16 cellular contexts compared by ENCODE assay signal in the genomic region with DNA sequence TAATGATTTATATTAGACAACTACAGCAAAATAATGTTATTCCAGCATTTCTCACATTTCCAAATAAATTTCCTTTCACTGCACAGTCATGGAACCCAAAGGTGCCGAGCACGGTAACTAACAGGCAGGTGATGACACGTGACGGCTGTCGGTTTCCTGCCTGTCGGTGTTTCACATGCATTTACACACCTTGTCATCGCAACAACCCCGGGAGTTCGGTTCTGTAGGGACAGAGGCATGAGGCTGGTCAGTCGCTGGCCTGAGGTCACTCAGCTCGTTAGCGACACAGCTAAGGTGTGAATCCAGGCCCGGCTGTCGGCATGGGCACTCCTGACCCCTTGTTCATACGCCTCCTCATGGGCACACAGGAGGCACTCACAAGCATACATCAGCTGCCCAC. TPM values are rescaled to one million over a fixed set of nuclear protein-coding genes. Genes with fewer than 3 reads are reported as not detected.
DNase-seq lines count a peak whose midpoint lies in the region; ATAC-seq, FAIRE-seq and TF ChIP-seq lines count a peak whose summit lies in the region.
"Had no signal": no experiment of that assay in that cellular context is flagged by ENCODE, and none has a peak within 500 bp of the region (broad histone marks: within the 10 kb centered on the region; RNA-seq: fewer than 3 reads in every experiment).

No MANE protein-coding gene starts in this region.

- no peak overlapping the region for H2AFZ ChIP-seq in GM12878 (ENCODE audit: control insufficient read depth, low read depth, low read length)

- RAD21 ChIA-PET in GM12878 (lab: Charles Lee; ENCODE audit: unreplicated experiment): no interaction called here

- TF ChIP-seq EP300 in GM12878 (IDR thresholded peaks at IDR 0.05; ENCODE audit: borderline replicate concordance in 1 of 2, control insufficient read depth in 1 of 2, low read depth in 2 of 2, low read length in 2 of 2): no peak

- TF ChIP-seq CTCF in left ventricle myocardium inferior (IDR thresholded peaks at IDR 0.05; ENCODE audit: borderline replicate concordance) (no peak), GM12878 (IDR thresholded peaks at IDR 0.05 in 2 of 3, conservative IDR thresholded peaks at IDR 0.05 in 1 of 3; ENCODE audit: control insufficient read depth in 2 of 3, extremely low read depth in 1 of 3, insufficient read depth in 1 of 3, low read depth in 3 of 3, low read length in 3 of 3) (no peak), GM13976 (IDR thresholded peaks at IDR 0.05; ENCODE audit: borderline replicate concordance, control extremely low read depth, extremely low read depth, insufficient read depth, missing control alignments) (no peak)

- no peak overlapping the region for H3K4me3 ChIP-seq in left ventricle myocardium inferior
- no peak overlapping the region for H3K4me3 ChIP-seq in GM12878
- H3K4me3 ChIP-seq: HAP-1 had no signal

- H3K9me3 ChIP-seq in left ventricle myocardium inferior (replicated peaks): no peaks in the 10 kb centered on the region
- H3K9me3 ChIP-seq in GM12878 (replicated peaks; ENCODE audit: control insufficient read depth, insufficient read depth, low read length): no peaks in the 10 kb centered on the region
- H3K9me3 ChIP-seq: HAP-1 had no signal

- FAIRE-seq in GM12878 (lab: Jason Lieb, UNC): no peak
- FAIRE-seq: GM12891, GM19239, H1 had no signal

- CTCF ChIA-PET in GM12878 (lab: Yijun Ruan, JAX): no interaction called here

- peaks cover 81% of the 10 kb centered on the region for H3K4me1 ChIP-seq in left ventricle myocardium inferior
- H3K4me1 ChIP-seq in GM12878 (ENCODE audit: control insufficient read depth, insufficient read depth, low read length): no peaks in the 10 kb centered on the region
- H3K4me1 ChIP-seq: HAP-1 had no signal

- SMC1A ChIA-PET in GM12878 (lab: Charles Lee; ENCODE audit: uncharacterized antibody, unreplicated experiment): no interaction called here

- BruUV-seq in GM12878 (replicated peaks; lab: Mats Ljungman, UMichigan): no TSS peak

- POLR2A ChIA-PET in GM12878 (lab: Charles Lee): no interaction called here

- H3K27ac ChIP-seq in left ventricle myocardium inferior (replicated peaks) (peak overlapping the region; percentile 93), GM12878 (ENCODE audit: control insufficient read depth, insufficient read depth) (no peak overlapping the region)

- no peak overlapping the region for H3K4me2 ChIP-seq in GM12878 (ENCODE audit: control insufficient read depth, insufficient read depth)

- DNase-seq in left ventricle myocardium inferior (no peak), left ventricle myocardium superior (no peak), GM12878 (ENCODE audit: low read depth, low spot score) (no peak), posterior vena cava (ENCODE audit: low spot score) (peak; percentile 65), GM13976 (ENCODE audit: low spot score) (no peak), NOMO-1 (lab: John Stamatoyannopoulos, UW; ENCODE audit: unreplicated experiment in 2 of 2) (no peak)
- DNase-seq: C1 segment of cervical spinal cord; Calu3; CD4-positive, alpha-beta T cell; DMS 273 treated with DMSO at 0.1 percent for 48 hours; DMS79 had no signal

- ATAC-seq in left ventricle myocardium superior (no peak), GM12878 (no peak), GM18858 (IDR thresholded peaks at IDR 0.05; ENCODE audit: unreplicated experiment) (no peak)

- H3K27me3 ChIP-seq in left ventricle myocardium inferior (ENCODE audit: low read depth) (no peaks in the 10 kb centered on the region), GM12878 (replicated peaks in 1 of 2; ENCODE audit: control insufficient read depth in 2 of 2, insufficient read depth in 2 of 2, low read length in 1 of 2) (no peaks in the 10 kb centered on the region)

- in situ Hi-C loops in GM12878 (cut with MboI) (no loop called here), GM13976 (cut with MboI; ENCODE audit: low sequenced_read_pairs, unreplicated experiment) (no loop called here)

- H3K9ac ChIP-seq in GM12878 (ENCODE audit: control insufficient read depth, insufficient read depth, low read length): no peak overlapping the region

- H4K20me1 ChIP-seq in GM12878 (ENCODE audit: control insufficient read depth, insufficient read depth): no peaks in the 10 kb centered on the region

- intact Hi-C loops in left ventricle myocardium inferior (cut with micrococcal nuclease): no loop called here
- intact Hi-C loops in left ventricle myocardium superior (cut with micrococcal nuclease): no loop called here
- intact Hi-C loops in GM12878 (cut with micrococcal nuclease; ENCODE audit: unreplicated experiment): no loop called here
- intact Hi-C loops in posterior vena cava (cut with DNase I): no loop called here

- no peaks in the 10 kb centered on the region for H3K79me2 ChIP-seq in GM12878 (ENCODE audit: control insufficient read depth, insufficient read depth, low read length)

- no peak for TF ChIP-seq POLR2A in GM12878 (IDR thresholded peaks at IDR 0.05; ENCODE audit: low read depth, low read length)

- H3K36me3 ChIP-seq in left ventricle myocardium inferior (peaks cover 21% of the 10 kb centered on the region), GM12878 (ENCODE audit: control insufficient read depth in 2 of 2, insufficient read depth in 2 of 2, low read length in 1 of 2) (no peaks in the 10 kb centered on the region)
- H3K36me3 ChIP-seq: HAP-1 had no signal

- 74% methylated on average over 15 of the region's 15 CpGs for WGBS in GM12878 (ENCODE audit: insufficient coverage, insufficient replicate concordance, low lambda C conversion rate, missing lambda C conversion rate)

- TF ChIP-seq RAD21 in GM12878 (IDR thresholded peaks at IDR 0.05; ENCODE audit: insufficient read depth, low read depth, low read length): no peak

TF ChIP-seq in GM12878, 131 proteins besides CTCF, POLR2A, EP300 and RAD21 (continues in another document):
- no peak for TF ChIP-seq CBX3 (IDR thresholded peaks at IDR 0.05; ENCODE audit: borderline replicate concordance, low read depth)

RNA-seq across cellular contexts. Expression of a gene that starts 9.9 kb away (rescaled TPM):
- 10.0 TPM for total RNA-seq in left ventricle myocardium inferior
- 11.6 TPM for total RNA-seq in left ventricle myocardium superior
- total RNA-seq in GM12878 (2013; cell fraction: nucleolus; rRNA removed): 2.8 and 4.9 TPM in 2 replicates
- 6.6 and 7.0 TPM in 2 replicates for total RNA-seq in GM12878 (2014; rRNA removed)
- total RNA-seq in GM12878 (2014; rRNA removed; fragmentation: Illumina TruSeq; extraction: Trizol): 4.7 and 5.3 TPM in 2 replicates
- 5.1 and 6.3 TPM in 2 replicates for total RNA-seq in GM12878 (2021)
- 2.8 TPM for polyA plus RNA-seq in GM12878 (2011; ENCODE audit: low read depth)
- polyA plus RNA-seq in GM12878 (2011; rRNA removed): 3.9 and 4.5 TPM in 2 replicates
- 7.1 and 8.4 TPM in 2 replicates for polyA plus RNA-seq in GM12878 (2011; cell fraction: cytosol; rRNA removed)
- polyA plus RNA-seq in GM12878 (2011; cell fraction: nucleus; rRNA removed): 3.3 and 5.9 TPM in 2 replicates
- 6.4 and 7.2 TPM in 2 replicates for polyA plus RNA-seq in GM12878 (2012)
- 3.5 and 8.0 TPM in 2 replicates for polyA plus RNA-seq in GM12878 (2014; fragmentation: Illumina TruSeq; extraction: Trizol)
- polyA plus RNA-seq in GM12878 (2014; fragmentation: Nextera tagmentation; extraction: Ambion mirVana): under 1 TPM in 1 of 2 experiments, not detected in 1; 0.35 TPM
- polyA plus RNA-seq in GM12878 (2014; rRNA removed): 8.5 and 8.9 TPM in 2 replicates
- polyA plus RNA-seq in GM12878 (2016; fragmentation: Nextera tagmentation; extraction: Ambion mirVana): 1 to 10 TPM; 6.3 to 7.8 TPM
- polyA minus RNA-seq in GM12878 (2011; rRNA and poly(A)+ RNA removed): 3.1 and 4.8 TPM in 2 replicates
- polyA minus RNA-seq in GM12878 (2011; cell fraction: cytosol; rRNA and poly(A)+ RNA removed): 1.6 and 1.8 TPM in 2 replicates
- 0.97 and 1.7 TPM in 2 replicates for polyA minus RNA-seq in GM12878 (2011; cell fraction: nucleus; rRNA and poly(A)+ RNA removed)
- total RNA-seq in posterior vena cava: 1 to 10 TPM; 5.9 to 8.3 TPM

RNA-seq across cellular contexts. Expression of a gene that starts 28.2 kb away (rescaled TPM):
- total RNA-seq in left ventricle myocardium inferior (116 TPM), left ventricle myocardium superior (109 TPM), GM12878 (2014; rRNA removed) (69.8 and 87.5 TPM in 2 replicates), GM12878 (2014; rRNA removed; fragmentation: Illumina TruSeq; extraction: Trizol) (30.6 and 33.1 TPM in 2 replicates), GM12878 (2021) (93.4 and 107 TPM in 2 replicates), posterior vena cava (100 to 1,000 TPM; 229 to 246 TPM)
- total RNA-seq in GM12878 (2013; cell fraction: nucleolus; rRNA removed): 163 and 168 TPM in 2 replicates
- 26.3 TPM for polyA plus RNA-seq in GM12878 (2011; ENCODE audit: low read depth)
- polyA plus RNA-seq in GM12878 (2011; rRNA removed) (18.6 and 38.7 TPM in 2 replicates), GM12878 (2014; fragmentation: Illumina TruSeq; extraction: Trizol) (8.7 and 26.2 TPM in 2 replicates), GM12878 (2014; fragmentation: Nextera tagmentation; extraction: Ambion mirVana) (under 1 TPM; 0.18 to 0.95 TPM), GM12878 (2014; rRNA removed) (78.0 and 103 TPM in 2 replicates), GM12878 (2016; fragmentation: Nextera tagmentation; extraction: Ambion mirVana) (10 to 100 TPM; 10.4 to 40.8 TPM)
- polyA plus RNA-seq in GM12878 (2011; cell fraction: cytosol; rRNA removed): 48.0 and 68.9 TPM in 2 replicates
- 156 and 202 TPM in 2 replicates for polyA plus RNA-seq in GM12878 (2011; cell fraction: nucleus; rRNA removed)
- polyA plus RNA-seq in GM12878 (2012): 56.9 and 62.2 TPM in 2 replicates
- 49.2 and 105 TPM in 2 replicates for polyA minus RNA-seq in GM12878 (2011; rRNA and poly(A)+ RNA removed)
- 31.7 and 37.9 TPM in 2 replicates for polyA minus RNA-seq in GM12878 (2011; cell fraction: cytosol; rRNA and poly(A)+ RNA removed)
- polyA minus RNA-seq in GM12878 (2011; cell fraction: nucleus; rRNA and poly(A)+ RNA removed): 52.8 and 89.5 TPM in 2 replicates

RNA-seq across cellular contexts. Expression of a gene that starts 59.8 kb away (rescaled TPM):
- total RNA-seq in left ventricle myocardium inferior (23.3 TPM), left ventricle myocardium superior (23.4 TPM), GM12878 (2014; rRNA removed) (0.05 and 0.06 TPM in 2 replicates), GM12878 (2014; rRNA removed; fragmentation: Illumina TruSeq; extraction: Trizol) (0.05 and 0.09 TPM in 2 replicates), GM12878 (2021) (0.37 and 0.38 TPM in 2 replicates), posterior vena cava (1 to 10 TPM; 8.3 to 8.4 TPM)
- not detected in 2 replicates for total RNA-seq in GM12878 (2013; cell fraction: nucleolus; rRNA removed)
- polyA plus RNA-seq in GM12878 (2011; ENCODE audit: low read depth): 0.14 TPM
- polyA plus RNA-seq in GM12878 (2011; rRNA removed) (not detected in 2 replicates), GM12878 (2014; fragmentation: Illumina TruSeq; extraction: Trizol) (0.03 and 0.13 TPM in 2 replicates), GM12878 (2014; fragmentation: Nextera tagmentation; extraction: Ambion mirVana) (under 1 TPM in 1 of 2 experiments, not detected in 1; 0.02 TPM), GM12878 (2014; rRNA removed) (0.16 and 0.22 TPM in 2 replicates), GM12878 (2016; fragmentation: Nextera tagmentation; extraction: Ambion mirVana) (under 1 TPM; 0.04 TPM)
- polyA plus RNA-seq in GM12878 (2011; cell fraction: cytosol; rRNA removed): not detected in 2 replicates
- polyA plus RNA-seq in GM12878 (2011; cell fraction: nucleus; rRNA removed): not detected in 2 replicates
- polyA plus RNA-seq in GM12878 (2012): 0.26 and 0.29 TPM in 2 replicates
- polyA minus RNA-seq in GM12878 (2011; rRNA and poly(A)+ RNA removed): not detected in 2 replicates
- polyA minus RNA-seq in GM12878 (2011; cell fraction: cytosol; rRNA and poly(A)+ RNA removed): not detected in 2 replicates
- not detected in 2 replicates for polyA minus RNA-seq in GM12878 (2011; cell fraction: nucleus; rRNA and poly(A)+ RNA removed)

Comparison
In these comparisons a context has a peak if more than half of its experiments do, and no peak if none do; other contexts are left out.
1. RNA of a gene that starts 59.8 kb away (total RNA-seq): 23.4 TPM in left ventricle myocardium superior (single experiment), 23.3 TPM in left ventricle myocardium inferior (single experiment) and 8.3 to 8.4 TPM in posterior vena cava; 0.05 to 0.38 TPM in GM12878; every median in the first group is over 4 times any median in the second.